11 cellular contexts compared by ENCODE assay signal in genomic region chr13:50731400-50731799, GRCh38.
DNase-seq lines count a peak whose midpoint lies in the region; ATAC-seq lines count a peak whose summit lies in the region.
"Had no signal": no experiment of that assay in that cellular context is flagged by ENCODE, and none has a peak within 500 bp of the region (broad histone marks: within the 10 kb centered on the region; RNA-seq: fewer than 3 reads in every experiment).

No MANE protein-coding gene starts in this region.

- no peak overlapping the region for H2BK12ac ChIP-seq in neuronal stem cell (ENCODE audit: low read length)

- no peak overlapping the region for H2AK5ac ChIP-seq in neuronal stem cell (ENCODE audit: low read depth, low read length)

- no peak overlapping the region for H3K4me2 ChIP-seq in neuronal stem cell (ENCODE audit: insufficient read depth, low read length, poor library complexity, severe bottlenecking)

- H3K27ac ChIP-seq in neuronal stem cell (replicated peaks; ENCODE audit: low read length) = no peak overlapping the region
- H3K27ac ChIP-seq: adrenal gland had no signal

- H3K9ac ChIP-seq in neuronal stem cell (ENCODE audit: low read depth, low read length, poor library complexity) = no peak overlapping the region

- H3K18ac ChIP-seq in neuronal stem cell (ENCODE audit: low read length) = no peak overlapping the region

- H3K36me3 ChIP-seq in neuronal stem cell (replicated peaks in 1 of 2; ENCODE audit: control insufficient read depth in 2 of 2, insufficient read depth in 2 of 2, low read length in 2 of 2) = no peaks in the 10 kb centered on the region
- H3K36me3 ChIP-seq: adrenal gland had no signal

- H2BK5ac ChIP-seq in neuronal stem cell (ENCODE audit: low read length) = no peak overlapping the region

- peaks cover 0 to 7% of the 10 kb centered on the region in 2 donors for H3K4me1 ChIP-seq in neuronal stem cell (ENCODE audit: control insufficient read depth in 2 of 2, insufficient read depth in 1 of 2, low read depth in 1 of 2, low read length in 2 of 2)
- H3K4me1 ChIP-seq: adrenal gland had no signal

- H3K4ac ChIP-seq in neuronal stem cell (ENCODE audit: low read length) = no peak overlapping the region

- peak overlapping the region; percentile 61 for H2AFZ ChIP-seq in neuronal stem cell (ENCODE audit: low read length)

- no peak overlapping the region for H2BK15ac ChIP-seq in neuronal stem cell (ENCODE audit: low read length)

- H3K4me3 ChIP-seq in neuronal stem cell (ENCODE audit: low read length in 2 of 2) = no peak overlapping the region
- H3K4me3 ChIP-seq: adrenal gland had no signal

- no peaks in the 10 kb centered on the region for H3K27me3 ChIP-seq in neuronal stem cell (ENCODE audit: control insufficient read depth in 3 of 3, insufficient read depth in 3 of 3, low read depth in 1 of 3, low read length in 3 of 3)
- H3K27me3 ChIP-seq: adrenal gland had no signal

- H3K14ac ChIP-seq in neuronal stem cell (ENCODE audit: low read length) = no peak overlapping the region

- DNase-seq in GM04503 (ENCODE audit: low read depth) (peak; percentile 79), NCI-H1105 treated with DMSO at 0.1 percent for 48 hours (lab: John Stamatoyannopoulos, UW) (peak; percentile 71), cerebellar cortex (ENCODE audit: low spot score) (peak; percentile 74), neuronal stem cell (ENCODE audit: low spot score) (no peak), COLO829 (ENCODE audit: low spot score) (no peak)
- DNase-seq: adrenal gland; head of caudate nucleus; naive B cell; stimulated activated CD4-positive, alpha-beta T cell treated with anti-CD3 and anti-CD28 coated beads, Interleukin-4, amount 100 ng/mL, for 4 hours had no signal

- H3K79me1 ChIP-seq in neuronal stem cell (ENCODE audit: low read depth, low read length) = no peaks in the 10 kb centered on the region

- H4K8ac ChIP-seq in neuronal stem cell (ENCODE audit: low read depth, low read length) = no peak overlapping the region

- ATAC-seq in GM21619 (IDR thresholded peaks at IDR 0.05; ENCODE audit: unreplicated experiment) = no peak
- ATAC-seq in GM21423 (IDR thresholded peaks at IDR 0.05; ENCODE audit: unreplicated experiment) = no peak

- H3K9me3 ChIP-seq in neuronal stem cell (replicated peaks in 1 of 2; ENCODE audit: control insufficient read depth in 2 of 2, insufficient read depth in 1 of 2, low read depth in 1 of 2, low read length in 2 of 2) = peaks cover 5 to 26% of the 10 kb centered on the region in 2 donors

- H3K23ac ChIP-seq in neuronal stem cell (ENCODE audit: low read depth, low read length, poor library complexity) = no peak overlapping the region

- no peak overlapping the region for H2BK120ac ChIP-seq in neuronal stem cell (ENCODE audit: low read depth, low read length)

- H4K91ac ChIP-seq in neuronal stem cell (ENCODE audit: low read depth, low read length, poor library complexity) = no peak overlapping the region

Comparison
In these comparisons a context has a peak if more than half of its experiments do, and no peak if none do; other contexts are left out.
1. DNase-seq: peak in GM04503 (single experiment), NCI-H1105 treated with DMSO at 0.1 percent for 48 hours (single experiment) and cerebellar cortex (single experiment); none in neuronal stem cell (single experiment) and COLO829 (single experiment).